32 cellular contexts compared by ENCODE assay signal in genomic region chr5:68421667-68422220, GRCh38.
"Had no signal": no experiment of that assay in that cellular context is flagged by ENCODE, and none has a peak within 500 bp of the region (broad histone marks: within the 10 kb centered on the region; RNA-seq: fewer than 3 reads in every experiment).

No MANE protein-coding gene starts in this region.

- FAIRE-seq: astrocyte, kidney had no signal

- H3K27ac ChIP-seq: dorsolateral prefrontal cortex, heart left ventricle, neutrophil, right lobe of liver, upper lobe of right lung, WERI-Rb-1 had no signal

- H3K27me3 Mint-ChIP-seq: activated naive CD8-positive, alpha-beta T cell treated with anti-CD3 and anti-CD28 coated beads, Interleukin-2, amount 10 ng/mL, durations not matched to agents 7 days and 5 days; memory B cell; naive thymus-derived CD8-positive, alpha-beta T cell; stimulated activated naive CD8-positive, alpha-beta T cell treated with anti-CD3 and anti-CD28 coated beads, Interleukin-15, amount 100 ng/mL, for 72 hours; T-helper 17 cell had no signal

- DNase-seq: activated CD4-positive, alpha-beta T cell treated with anti-CD3 and anti-CD28 coated beads for 48 hours; activated CD4-positive, alpha-beta T cell treated with anti-CD3 and anti-CD28 coated beads, Interleukin-2, amount 50 U/mL, for 48 hours; activated CD8-positive, alpha-beta memory T cell treated with anti-CD3 and anti-CD28 coated beads, Interleukin-2, amount 50 U/mL, for 4 hours; activated gamma-delta T cell; activated naive CD4-positive, alpha-beta T cell treated with anti-CD3 and anti-CD28 coated beads, Interleukin-2, amount 10 ng/mL, durations not matched to agents 7 days and 5 days; activated naive CD8-positive, alpha-beta T cell treated with anti-CD3 and anti-CD28 coated beads, Interleukin-2, amount 10 ng/mL, durations not matched to agents 7 days and 5 days; activated T-cell treated with anti-CD3 and anti-CD28 coated beads, Interleukin-2, amount 50 U/mL, for 1 hour; central memory CD4-positive, alpha-beta T cell; dorsolateral prefrontal cortex; effector memory CD4-positive, alpha-beta T cell; foreskin fibroblast; heart left ventricle; hypothalamus; immature natural killer cell; kidney; left colon; naive thymus-derived CD8-positive, alpha-beta T cell; right lobe of liver; stimulated activated CD4-positive, alpha-beta T cell treated with anti-CD3 and anti-CD28 coated beads, Interleukin-12 subunit alpha, Interleukin-12 subunit beta, amount 100 ng/mL, for 4 hours; stimulated activated CD4-positive, alpha-beta T cell treated with anti-CD3 and anti-CD28 coated beads, Interleukin-4, amount 100 ng/mL, for 24 hours; stimulated activated naive CD8-positive, alpha-beta T cell treated with anti-CD3 and anti-CD28 coated beads, Interleukin-15, amount 100 ng/mL, for 72 hours; substantia nigra; T-helper 17 cell; T1000; upper lobe of right lung; WERI-Rb-1 had no signal

- H3K9me3 Mint-ChIP-seq: activated naive CD4-positive, alpha-beta T cell treated with anti-CD3 and anti-CD28 coated beads, Interleukin-2, amount 10 ng/mL, durations not matched to agents 7 days and 5 days; activated naive CD8-positive, alpha-beta T cell treated with anti-CD3 and anti-CD28 coated beads, Interleukin-2, amount 10 ng/mL, durations not matched to agents 7 days and 5 days; activated T-helper 1 cell treated with anti-CD3 and anti-CD28 coated beads, Interleukin-12 subunit alpha, Interleukin-12 subunit beta, Interleukin-2, Interleukin-4 antibody, amounts not matched to agents 30 ng/mL and 10 ng/mL and 1 ng/mL, durations not matched to agents 14 hours and 24 hours and 36 hours; immature natural killer cell; memory B cell; naive thymus-derived CD8-positive, alpha-beta T cell; stimulated activated effector memory CD8-positive, alpha-beta T cell treated with anti-CD3 and anti-CD28 coated beads, Interleukin-12 subunit alpha, Interleukin-12 subunit beta, amount 100 ng/mL, for 72 hours; stimulated activated naive CD8-positive, alpha-beta T cell treated with anti-CD3 and anti-CD28 coated beads, Interleukin-15, amount 100 ng/mL, for 72 hours had no signal

- H3K4me3 ChIP-seq: dorsolateral prefrontal cortex, heart left ventricle, right lobe of liver, upper lobe of right lung had no signal

- H3K27me3 ChIP-seq: dorsolateral prefrontal cortex, heart left ventricle, neutrophil, right lobe of liver, upper lobe of right lung had no signal

- H3K27ac Mint-ChIP-seq: activated naive CD4-positive, alpha-beta T cell treated with anti-CD3 and anti-CD28 coated beads, Interleukin-2, amount 10 ng/mL, durations not matched to agents 7 days and 5 days; activated naive CD8-positive, alpha-beta T cell treated with anti-CD3 and anti-CD28 coated beads, Interleukin-2, amount 10 ng/mL, durations not matched to agents 7 days and 5 days; activated T-helper 1 cell treated with anti-CD3 and anti-CD28 coated beads, Interleukin-12 subunit alpha, Interleukin-12 subunit beta, Interleukin-2, Interleukin-4 antibody, amounts not matched to agents 30 ng/mL and 10 ng/mL and 1 ng/mL, durations not matched to agents 14 hours and 24 hours and 36 hours; memory B cell; stimulated activated effector memory CD8-positive, alpha-beta T cell treated with anti-CD3 and anti-CD28 coated beads, Interleukin-12 subunit alpha, Interleukin-12 subunit beta, amount 100 ng/mL, for 72 hours had no signal

- H3K4me3 Mint-ChIP-seq: activated naive CD4-positive, alpha-beta T cell treated with anti-CD3 and anti-CD28 coated beads, Interleukin-2, amount 10 ng/mL, durations not matched to agents 7 days and 5 days; activated naive CD8-positive, alpha-beta T cell treated with anti-CD3 and anti-CD28 coated beads, Interleukin-2, amount 10 ng/mL, durations not matched to agents 7 days and 5 days; activated T-helper 1 cell treated with anti-CD3 and anti-CD28 coated beads, Interleukin-12 subunit alpha, Interleukin-12 subunit beta, Interleukin-2, Interleukin-4 antibody, amounts not matched to agents 30 ng/mL and 10 ng/mL and 1 ng/mL, durations not matched to agents 14 hours and 24 hours and 36 hours; immature natural killer cell; memory B cell; naive thymus-derived CD8-positive, alpha-beta T cell; stimulated activated effector memory CD8-positive, alpha-beta T cell treated with anti-CD3 and anti-CD28 coated beads, Interleukin-12 subunit alpha, Interleukin-12 subunit beta, amount 100 ng/mL, for 72 hours; stimulated activated naive CD8-positive, alpha-beta T cell treated with anti-CD3 and anti-CD28 coated beads, Interleukin-15, amount 100 ng/mL, for 72 hours; T-helper 17 cell had no signal

- ATAC-seq: activated CD4-positive, CD25-positive, alpha-beta regulatory T cell treated with anti-CD3 and anti-CD28 coated beads, Interleukin-2, amount 50 U/mL, for 24 hours; heart left ventricle; left colon; naive thymus-derived CD8-positive, alpha-beta T cell; right lobe of liver; stimulated activated effector memory CD8-positive, alpha-beta T cell treated with anti-CD3 and anti-CD28 coated beads, Interleukin-12 subunit alpha, Interleukin-12 subunit beta, amount 100 ng/mL, for 72 hours; stimulated activated naive CD8-positive, alpha-beta T cell treated with anti-CD3 and anti-CD28 coated beads, Interleukin-15, amount 100 ng/mL, for 72 hours; T-helper 17 cell; upper lobe of right lung had no signal

- H3K36me3 ChIP-seq: heart left ventricle, neutrophil, right lobe of liver, upper lobe of right lung, WERI-Rb-1 had no signal

- H3K9me3 ChIP-seq: heart left ventricle, neutrophil, right lobe of liver, upper lobe of right lung had no signal

- H3K36me3 Mint-ChIP-seq: activated naive CD4-positive, alpha-beta T cell treated with anti-CD3 and anti-CD28 coated beads, Interleukin-2, amount 10 ng/mL, durations not matched to agents 7 days and 5 days; activated naive CD8-positive, alpha-beta T cell treated with anti-CD3 and anti-CD28 coated beads, Interleukin-2, amount 10 ng/mL, durations not matched to agents 7 days and 5 days; immature natural killer cell; memory B cell; naive thymus-derived CD8-positive, alpha-beta T cell had no signal
